31 cellular contexts compared by ENCODE assay signal in genomic region chr4:160567634-160568033, GRCh38.
DNase-seq lines count a peak whose midpoint lies in the region; ATAC-seq, FAIRE-seq and TF ChIP-seq lines count a peak whose summit lies in the region.
"Had no signal": no experiment of that assay in that cellular context is flagged by ENCODE, and none has a peak within 500 bp of the region (broad histone marks: within the 10 kb centered on the region; RNA-seq: fewer than 3 reads in every experiment).

No MANE protein-coding gene starts in this region.

- no peaks in the 10 kb centered on the region for H3K4me1 ChIP-seq in HepG2 (ENCODE audit: insufficient read depth, low read length)
- H3K4me1 ChIP-seq in right lobe of liver = no peaks in the 10 kb centered on the region
- no peaks in the 10 kb centered on the region for H3K4me1 ChIP-seq in HEK293 (ENCODE audit: control insufficient read depth, insufficient read depth, low read length)
- H3K4me1 ChIP-seq in Karpas-422 (ENCODE audit: low read length) = no peaks in the 10 kb centered on the region
- no peaks in the 10 kb centered on the region for H3K4me1 ChIP-seq in gastroesophageal sphincter
- H3K4me1 ChIP-seq: A549; BE2C; BLaER1; BLaER1 treated with 17β-estradiol and CSF1 and Interleukin-3, amounts not matched to agents 10 nM and 100 nM; Caco-2 had no signal

- 0% methylated on average over 1 of the region's 1 CpG for WGBS in HepG2 (ENCODE audit: low lambda C conversion rate)
- 50% methylated on average over 1 of the region's 1 CpG for WGBS in right lobe of liver (ENCODE audit: insufficient coverage, low coverage, low lambda C conversion rate, missing lambda C conversion rate)
- WGBS in gastroesophageal sphincter (ENCODE audit: low coverage in 1 of 2), 2 donors = 35 to 75% methylated on average over 1 of the region's 1 CpG

- no peak for TF ChIP-seq POLR2A in HepG2 (IDR thresholded peaks at IDR 0.05; ENCODE audit: insufficient read depth in 1 of 2, low read depth in 2 of 2, low read length in 2 of 2)
- TF ChIP-seq POLR2A in right lobe of liver (IDR thresholded peaks at IDR 0.05) = no peak
- TF ChIP-seq POLR2A in gastroesophageal sphincter (IDR thresholded peaks at IDR 0.05) = no peak

- H3K27ac ChIP-seq in HepG2 (ENCODE audit: extremely low read length, insufficient read depth, low read length) (no peak overlapping the region), right lobe of liver (no peak overlapping the region), HEK293 (ENCODE audit: extremely low read depth, low read depth, low read length) (no peak overlapping the region), Karpas-422 (ENCODE audit: low read length) (no peak overlapping the region), gastroesophageal sphincter (no peak overlapping the region)
- H3K27ac ChIP-seq: 22Rv1; A549; BLaER1; BLaER1 treated with 17β-estradiol and CSF1 and Interleukin-3, amounts not matched to agents 10 nM and 100 nM; C4-2B had no signal

- H3K9me3 ChIP-seq in HepG2 (ENCODE audit: low read length) (no peaks in the 10 kb centered on the region), right lobe of liver (no peaks in the 10 kb centered on the region), HEK293 (ENCODE audit: control insufficient read depth, insufficient read depth, low read depth, low read length) (no peaks in the 10 kb centered on the region), Karpas-422 (ENCODE audit: low read length) (peaks cover 15% of the 10 kb centered on the region), gastroesophageal sphincter (no peaks in the 10 kb centered on the region)
- H3K9me3 ChIP-seq: A549; BE2C; BLaER1; BLaER1 treated with 17β-estradiol and CSF1 and Interleukin-3, amounts not matched to agents 10 nM and 100 nM; Caco-2 had no signal

- intact Hi-C loops in HepG2 (cut with micrococcal nuclease; ENCODE audit: unreplicated experiment) (no loop called here), right lobe of liver (cut with DNase I) (no loop called here)

- POLR2A ChIA-PET in HepG2 (lab: Yijun Ruan, JAX) = no interaction called here
- POLR2A ChIA-PET in HEK293 (lab: Yijun Ruan, JAX) = no interaction called here

- ATAC-seq in HepG2 = no peak
- no peak for ATAC-seq in right lobe of liver
- no peak for ATAC-seq in gastroesophageal sphincter
- ATAC-seq: A549; CD8-positive, alpha-beta T cell had no signal

- no peak for TF ChIP-seq RAD21 in HepG2 (CRISPR knock-in tag; IDR thresholded peaks at IDR 0.05)

- no peaks in the 10 kb centered on the region for H4K20me1 ChIP-seq in HepG2 (ENCODE audit: insufficient read depth, low read length)
- H4K20me1 ChIP-seq in Karpas-422 (ENCODE audit: insufficient read depth, low read depth, low read length) = no peaks in the 10 kb centered on the region
- H4K20me1 ChIP-seq: BLaER1; BLaER1 treated with 17β-estradiol and CSF1 and Interleukin-3, amounts not matched to agents 10 nM and 100 nM had no signal

- TF ChIP-seq CTCF in HepG2 (CRISPR knock-in tag; IDR thresholded peaks at IDR 0.05) (no peak), right lobe of liver (IDR thresholded peaks at IDR 0.05) (no peak), HEK293 (tag by site-specific recombination; IDR thresholded peaks at IDR 0.05) (no peak), gastroesophageal sphincter (IDR thresholded peaks at IDR 0.05) (no peak)

- H3K79me2 ChIP-seq in HepG2 (ENCODE audit: insufficient read depth, low read length) = no peaks in the 10 kb centered on the region
- H3K79me2 ChIP-seq in Karpas-422 (ENCODE audit: low read length) = no peaks in the 10 kb centered on the region

- FAIRE-seq in HepG2 (lab: Jason Lieb, UNC) = no peak
- FAIRE-seq: A204.1, A549, D721Med had no signal

- H3K36me3 ChIP-seq in HepG2 (replicated peaks in 1 of 2; ENCODE audit: control insufficient read depth in 1 of 2, insufficient read depth in 2 of 2, low read length in 2 of 2) (no peaks in the 10 kb centered on the region), right lobe of liver (no peaks in the 10 kb centered on the region), HEK293 (ENCODE audit: control insufficient read depth in 2 of 2, insufficient read depth in 1 of 2, low read length in 2 of 2) (no peaks in the 10 kb centered on the region), Karpas-422 (ENCODE audit: insufficient read depth, low read length) (no peaks in the 10 kb centered on the region), gastroesophageal sphincter (no peaks in the 10 kb centered on the region)
- H3K36me3 ChIP-seq: BE2C; BLaER1; BLaER1 treated with 17β-estradiol and CSF1 and Interleukin-3, amounts not matched to agents 10 nM and 100 nM had no signal

- H3K4me3 ChIP-seq in HepG2 (replicated peaks in 1 of 3; ENCODE audit: insufficient read depth in 1 of 3, low read depth in 2 of 3, low read length in 3 of 3) (no peak overlapping the region), right lobe of liver (no peak overlapping the region), HEK293 (ENCODE audit: low read depth, low read length) (no peak overlapping the region), Karpas-422 (ENCODE audit: low read length) (no peak overlapping the region), gastroesophageal sphincter (no peak overlapping the region)
- H3K4me3 ChIP-seq: A549; BLaER1; BLaER1 treated with 17β-estradiol and CSF1 and Interleukin-3, amounts not matched to agents 10 nM and 100 nM had no signal

- H2AFZ ChIP-seq in HepG2 (ENCODE audit: low read length) (no peak overlapping the region), Karpas-422 (ENCODE audit: low read length) (no peak overlapping the region)

- H3K4me2 ChIP-seq in HepG2 (ENCODE audit: low read depth, low read length) (no peak overlapping the region), Karpas-422 (ENCODE audit: low read depth, low read length, poor library complexity, severe bottlenecking) (no peak overlapping the region)
- H3K4me2 ChIP-seq: A549; BLaER1; BLaER1 treated with 17β-estradiol and CSF1 and Interleukin-3, amounts not matched to agents 10 nM and 100 nM had no signal

- H3K9ac ChIP-seq in HepG2 (ENCODE audit: insufficient read depth, low read depth, low read length) = no peak overlapping the region
- H3K9ac ChIP-seq in Karpas-422 (ENCODE audit: low read length) = no peak overlapping the region
- H3K9ac ChIP-seq: BLaER1; BLaER1 treated with 17β-estradiol and CSF1 and Interleukin-3, amounts not matched to agents 10 nM and 100 nM had no signal

- H3K9me2 ChIP-seq in Karpas-422 (replicated peaks; ENCODE audit: insufficient read depth, low read length) = no peaks in the 10 kb centered on the region

- H3K27me3 ChIP-seq in HepG2 (ENCODE audit: control insufficient read depth in 1 of 2, insufficient read depth in 2 of 2, low read length in 2 of 2) (no peaks in the 10 kb centered on the region), right lobe of liver (no peaks in the 10 kb centered on the region), Karpas-422 (ENCODE audit: low read length) (no peaks in the 10 kb centered on the region), gastroesophageal sphincter (no peaks in the 10 kb centered on the region)
- H3K27me3 ChIP-seq: BE2C; BLaER1; BLaER1 treated with 17β-estradiol and CSF1 and Interleukin-3, amounts not matched to agents 10 nM and 100 nM had no signal

- DNase-seq in HepG2 (ENCODE audit: low spot score) (no peak), right lobe of liver (no peak), Karpas-422 (peak; percentile 2), DMS 273 treated with DMSO at 0.1 percent for 48 hours (lab: John Stamatoyannopoulos, UW) (no peak)
- DNase-seq: 8988T; ACHN; AML-193; BE2C; C1 segment of cervical spinal cord; Caco-2; Calu3; CD4-positive, alpha-beta memory T cell; CD4-positive, alpha-beta T cell; CD4-positive, CD25-positive, alpha-beta regulatory T cell; CD8-positive, alpha-beta memory T cell; CD8-positive, alpha-beta T cell; COR-L47; DMS153; DMS79; DMS79 treated with DMSO at 0.1 percent for 48 hours; DND-41; EL had no signal

- in situ Hi-C loops in HepG2 (cut with HindIII; ENCODE audit: extremely low pct_ligation_motif_present, low pct_unique_long_range_greater_than_20kb) = no loop called here

- CTCF ChIA-PET in HepG2 (lab: Yijun Ruan, JAX; ENCODE audit: low intra/inter-chr PET ratio, low total read pairs) = no interaction called here
- CTCF ChIA-PET in HEK293 (lab: Yijun Ruan, JAX) = no interaction called here

- TF ChIP-seq EP300 in HepG2 (IDR thresholded peaks at IDR 0.05; ENCODE audit: low read depth in 2 of 2, low read length in 2 of 2) (no peak), HepG2 (CRISPR knock-in tag; IDR thresholded peaks at IDR 0.05; ENCODE audit: borderline replicate concordance) (no peak), gastroesophageal sphincter (IDR thresholded peaks at IDR 0.05) (no peak)

- no TSS peak for BruUV-seq in HepG2 (replicated peaks; lab: Mats Ljungman, UMichigan)

TF ChIP-seq in HepG2, 621 proteins besides CTCF, POLR2A, EP300 and RAD21 (continues in another document):
- TF ChIP-seq PLRG1 (conservative IDR thresholded peaks at IDR 0.05) (no peak), IRF2 (CRISPR knock-in tag; IDR thresholded peaks at IDR 0.05) (no peak), ATF7 (IDR thresholded peaks at IDR 0.05) (peak; percentile 83), ATF7 (CRISPR knock-in tag; IDR thresholded peaks at IDR 0.05) (no peak)

TF ChIP-seq in HEK293, 187 proteins besides CTCF, POLR2A, EP300 and RAD21:
- TF ChIP-seq ATF2 (tag by site-specific recombination; IDR thresholded peaks at IDR 0.05; ENCODE audit: low read depth) = 0 out of 2 replicates have a peak, but pooled peaks have one; percentile 23
- no peak for TF ChIP-seq ZNF132 (tag by site-specific recombination; IDR thresholded peaks at IDR 0.05; ENCODE audit: borderline replicate concordance)

Comparison
In these comparisons a context has a peak if more than half of its experiments do, and no peak if none do; other contexts are left out.
1. Of the 63 proteins assayed by ChIP-seq in both HepG2 and HEK293: peak only in HepG2: none; only in HEK293: ATF2; in both: none; in neither: 62.